20 cellular contexts compared by ENCODE assay signal in the genomic region with DNA sequence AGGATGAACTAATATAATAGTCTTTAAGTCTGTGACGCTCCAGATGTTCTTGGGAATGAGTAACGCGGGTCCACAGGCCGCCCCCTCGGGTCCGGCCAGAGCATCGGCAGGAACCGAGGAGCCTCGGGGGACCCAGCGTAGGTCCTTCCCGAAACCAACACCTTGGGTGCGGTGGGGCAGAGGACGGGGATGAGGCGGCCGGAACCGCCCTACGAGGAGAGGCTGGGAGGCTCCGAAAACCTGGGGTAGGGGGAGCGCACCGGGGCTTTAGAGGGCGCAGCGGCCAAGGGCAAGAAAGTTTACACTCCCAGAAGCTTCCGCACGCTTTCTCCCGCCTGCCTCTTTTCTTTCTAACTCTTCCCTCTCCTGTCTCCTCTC. TPM values are rescaled to one million over a fixed set of nuclear protein-coding genes. Genes with fewer than 3 reads are reported as not detected.
DNase-seq lines count a peak whose midpoint lies in the region; ATAC-seq and TF ChIP-seq lines count a peak whose summit lies in the region.
"Had no signal": no experiment of that assay in that cellular context is flagged by ENCODE, and none has a peak within 500 bp of the region (broad histone marks: within the 10 kb centered on the region; RNA-seq: fewer than 3 reads in every experiment).

No MANE protein-coding gene starts in this region.

- H3K4me1 Mint-ChIP-seq in stimulated activated naive CD8-positive, alpha-beta T cell treated with anti-CD3 and anti-CD28 coated beads, Interleukin-15, Interleukin-2, amounts not matched to agents 100 ng/mL and 50 ng/mL, for 24 hours (ENCODE audit: low read depth), result peaks cover 28% of the 10 kb centered on the region
- peaks cover 12% of the 10 kb centered on the region for H3K4me1 Mint-ChIP-seq in stimulated activated memory B cell treated with anti-CD40 and anti-IgM and Interleukin-4, amounts not matched to agents 10 μg/mL and 1 μg/mL and 100 μg/mL, for 72 hours

- ATAC-seq in stimulated activated naive CD8-positive, alpha-beta T cell treated with anti-CD3 and anti-CD28 coated beads, Interleukin-15, Interleukin-2, amounts not matched to agents 100 U/mL and 50 U/mL, for 24 hours, result no peak
- ATAC-seq in GM18520 (IDR thresholded peaks at IDR 0.05; ENCODE audit: unreplicated experiment) (no peak), esophagus mucosa (no peak)
- no peak for ATAC-seq in stimulated activated memory B cell treated with anti-CD40 and anti-IgM and Interleukin-4, amounts not matched to agents 10 μg/mL and 1 μg/mL and 100 μg/mL, for 72 hours
- ATAC-seq: effector memory CD8-positive, alpha-beta T cell; left ventricle myocardium superior had no signal

- no peak overlapping the region for H3K27ac ChIP-seq in RWPE1
- H3K27ac ChIP-seq: prostate gland, tibial nerve had no signal

- POLR2A ChIA-PET in RWPE1 (lab: Yijun Ruan, JAX; ENCODE audit: low non-redundant PET), result no interaction called here

- peaks cover 69% of the 10 kb centered on the region for H3K27me3 Mint-ChIP-seq in stimulated activated naive CD8-positive, alpha-beta T cell treated with anti-CD3 and anti-CD28 coated beads, Interleukin-15, Interleukin-2, amounts not matched to agents 100 ng/mL and 50 ng/mL, for 24 hours
- peaks cover 71% of the 10 kb centered on the region for H3K27me3 Mint-ChIP-seq in stimulated activated memory B cell treated with anti-CD40 and anti-IgM and Interleukin-4, amounts not matched to agents 10 μg/mL and 1 μg/mL and 100 μg/mL, for 72 hours

- H3K4me3 Mint-ChIP-seq in stimulated activated naive CD8-positive, alpha-beta T cell treated with anti-CD3 and anti-CD28 coated beads, Interleukin-15, Interleukin-2, amounts not matched to agents 100 ng/mL and 50 ng/mL, for 24 hours, result peak overlapping the region; percentile 2
- no peak overlapping the region for H3K4me3 Mint-ChIP-seq in stimulated activated memory B cell treated with anti-CD40 and anti-IgM and Interleukin-4, amounts not matched to agents 10 μg/mL and 1 μg/mL and 100 μg/mL, for 72 hours

- CTCF ChIA-PET in RWPE1 (lab: Yijun Ruan, JAX), result no interaction called here

- H3K27ac Mint-ChIP-seq in stimulated activated naive CD8-positive, alpha-beta T cell treated with anti-CD3 and anti-CD28 coated beads, Interleukin-15, Interleukin-2, amounts not matched to agents 100 ng/mL and 50 ng/mL, for 24 hours, result peak overlapping the region; percentile 41
- H3K27ac Mint-ChIP-seq in stimulated activated memory B cell treated with anti-CD40 and anti-IgM and Interleukin-4, amounts not matched to agents 10 μg/mL and 1 μg/mL and 100 μg/mL, for 72 hours, result no peak overlapping the region
- H3K27ac Mint-ChIP-seq: effector memory CD8-positive, alpha-beta T cell had no signal

- H3K36me3 Mint-ChIP-seq in stimulated activated naive CD8-positive, alpha-beta T cell treated with anti-CD3 and anti-CD28 coated beads, Interleukin-15, Interleukin-2, amounts not matched to agents 100 ng/mL and 50 ng/mL, for 24 hours (ENCODE audit: low read depth), result no peaks in the 10 kb centered on the region
- H3K36me3 Mint-ChIP-seq in stimulated activated memory B cell treated with anti-CD40 and anti-IgM and Interleukin-4, amounts not matched to agents 10 μg/mL and 1 μg/mL and 100 μg/mL, for 72 hours, result no peaks in the 10 kb centered on the region

- TF ChIP-seq CTCF in RWPE1 (conservative IDR thresholded peaks at IDR 0.05; ENCODE audit: low read depth), result no peak

- peaks cover 6% of the 10 kb centered on the region for H3K9me3 Mint-ChIP-seq in stimulated activated naive CD8-positive, alpha-beta T cell treated with anti-CD3 and anti-CD28 coated beads, Interleukin-15, Interleukin-2, amounts not matched to agents 100 ng/mL and 50 ng/mL, for 24 hours
- H3K9me3 Mint-ChIP-seq in stimulated activated memory B cell treated with anti-CD40 and anti-IgM and Interleukin-4, amounts not matched to agents 10 μg/mL and 1 μg/mL and 100 μg/mL, for 72 hours, result peaks cover 9% of the 10 kb centered on the region
- H3K9me3 Mint-ChIP-seq: effector memory CD8-positive, alpha-beta T cell had no signal

- DNase-seq in stimulated activated naive CD8-positive, alpha-beta T cell treated with anti-CD3 and anti-CD28 coated beads, Interleukin-15, Interleukin-2, amounts not matched to agents 100 U/mL and 50 U/mL, for 24 hours, result no peak
- DNase-seq in astrocyte of the hippocampus (ENCODE audit: low read depth, low spot score) (peak; percentile 42), iPS-NIHi7 (ENCODE audit: extremely low spot score) (peak; percentile 56), RWPE1 (ENCODE audit: low spot score) (no peak)
- DNase-seq: activated CD4-positive, alpha-beta T cell treated with anti-CD3 and anti-CD28 coated beads, Interleukin-2, amount 50 U/mL, for 4 hours; BE2C; Calu3; effector memory CD8-positive, alpha-beta T cell; GF-D8; hypothalamus; left ventricle myocardium superior; NCI-H1105; NCI-H748 treated with DMSO at 0.1 percent for 48 hours; small intestine had no signal

RNA-seq across cellular contexts. Expression of a gene that starts 7.1 kb away (rescaled TPM):
- total RNA-seq in esophagus mucosa, result 1.7 TPM
- total RNA-seq: left ventricle myocardium superior, tibial nerve had no signal

Comparison
In these comparisons a context has a peak if more than half of its experiments do, and no peak if none do; other contexts are left out.
1. DNase-seq: peak in astrocyte of the hippocampus (single experiment) and iPS-NIHi7 (single experiment); none in stimulated activated naive CD8-positive, alpha-beta T cell treated with anti-CD3 and anti-CD28 coated beads, Interleukin-15, Interleukin-2, amounts not matched to agents 100 U/mL and 50 U/mL, for 24 hours (single experiment) and RWPE1 (single experiment).